Comparison of ENCODE assay signal across 27 cellular contexts in genomic region chr11:21484039-21484438, GRCh38.
"Had no signal": no experiment of that assay in that cellular context is flagged by ENCODE, and none has a peak within 500 bp of the region (broad histone marks: within the 10 kb centered on the region; RNA-seq: fewer than 3 reads in every experiment).

No MANE protein-coding gene starts in this region.

- DNase-seq: stimulated activated CD4-positive, alpha-beta T cell treated with anti-CD3 and anti-CD28 coated beads, Interleukin-2, amount 100 ng/mL, for 48 hours; stimulated activated CD4-positive, alpha-beta T cell treated with anti-CD3 and anti-CD28 coated beads, Interleukin-4, amount 100 ng/mL, for 1 hour; stimulated activated CD4-positive, alpha-beta T cell treated with anti-CD3 and anti-CD28 coated beads, Interleukin-4, amount 100 ng/mL, for 24 hours; stimulated activated CD4-positive, alpha-beta T cell treated with anti-CD3 and anti-CD28 coated beads, Interleukin-4, amount 100 ng/mL, for 4 hours; stimulated activated CD8-positive, alpha-beta memory T cell treated with anti-CD3 and anti-CD28 coated beads, Interleukin-4, amount 100 ng/mL, for 48 hours; stimulated activated naive B cell treated with anti-CD40 and anti-IgM and Interleukin-4, amounts not matched to agents 10 μg/mL and 1 μg/mL and 100 μg/mL, for 72 hours; stimulated activated naive CD4-positive, alpha-beta T cell; stimulated activated naive CD4-positive, alpha-beta T cell treated with Interleukin-2 at 50 U/mL for 16 hours; stimulated activated naive CD8-positive, alpha-beta T cell treated with anti-CD3 and anti-CD28 coated beads, Interleukin-15, amount 100 ng/mL, for 72 hours; stimulated activated naive CD8-positive, alpha-beta T cell treated with anti-CD3 and anti-CD28 coated beads, Interleukin-15, Interleukin-2, amounts not matched to agents 100 U/mL and 50 U/mL, for 24 hours; stomach; substantia nigra; testis; thyroid gland; tibial artery; transverse colon; trophoblast cell; upper lobe of left lung; upper lobe of right lung; uterus had no signal

- H3K36me3 ChIP-seq: stomach, suprapubic skin, thoracic aorta, thyroid gland, tibial artery, tibial nerve, transverse colon, upper lobe of left lung, upper lobe of right lung, uterus, vagina had no signal

- H3K9me3 ChIP-seq: suprapubic skin, testis, thoracic aorta, thyroid gland, tibial artery, tibial nerve, transverse colon, upper lobe of left lung, upper lobe of right lung, uterus, vagina had no signal

- H3K4me1 ChIP-seq: stomach, suprapubic skin, testis, thyroid gland, tibial artery, tibial nerve, transverse colon, upper lobe of left lung, upper lobe of right lung, uterus, vagina had no signal

- H3K27ac ChIP-seq: stomach, suprapubic skin, testis, thoracic aorta, thyroid gland, tibial artery, tibial nerve, transverse colon, upper lobe of left lung, upper lobe of right lung, uterus, vagina had no signal

- H3K4me3 ChIP-seq: stomach, suprapubic skin, testis, thoracic aorta, thyroid gland, tibial artery, tibial nerve, transverse colon, upper lobe of left lung, upper lobe of right lung, uterus, vagina had no signal

- H3K27me3 ChIP-seq: stomach, suprapubic skin, testis, thyroid gland, tibial artery, tibial nerve, transverse colon, upper lobe of left lung, upper lobe of right lung, uterus, vagina had no signal

- ATAC-seq: stimulated activated effector memory CD8-positive, alpha-beta T cell treated with anti-CD3 and anti-CD28 coated beads, Interleukin-12 subunit alpha, Interleukin-12 subunit beta, amount 100 ng/mL, for 72 hours; stimulated activated memory B cell treated with anti-CD40 and anti-IgM and Interleukin-4, amounts not matched to agents 10 μg/mL and 1 μg/mL and 100 μg/mL, for 72 hours; stimulated activated naive B cell treated with anti-CD40 and anti-IgM and Interleukin-4, amounts not matched to agents 10 μg/mL and 1 μg/mL and 100 μg/mL, for 72 hours; stimulated activated naive CD8-positive, alpha-beta T cell treated with anti-CD3 and anti-CD28 coated beads, Interleukin-15, amount 100 ng/mL, for 72 hours; stimulated activated naive CD8-positive, alpha-beta T cell treated with anti-CD3 and anti-CD28 coated beads, Interleukin-15, Interleukin-2, amounts not matched to agents 100 U/mL and 50 U/mL, for 24 hours; upper lobe of right lung had no signal

- FAIRE-seq: urothelium cell line had no signal
